Comparison of ENCODE assay signal across 8 cellular contexts in genomic region chr19:19191920-19192882, GRCh38. TPM values are rescaled to one million over a fixed set of nuclear protein-coding genes. Genes with fewer than 3 reads are reported as not detected.
A peak's percentile ranks its signal among the peaks of the same experiment; 100 is the strongest.
DNase-seq lines count a peak whose midpoint lies in the region; ATAC-seq and TF ChIP-seq lines count a peak whose summit lies in the region.

BORCS8 (minus strand) TSS chr19:19192152; CDS start chr19:19192117, 35 bp downstream.
RFXANK (plus strand) TSS chr19:19192258; CDS start chr19:19193947, 1,689 bp downstream.

- H3K9me3 Mint-ChIP-seq in activated naive CD8-positive, alpha-beta T cell treated with anti-CD3 and anti-CD28 coated beads, Interleukin-2, amount 50 U/mL, for 24 hours: no peaks in the 10 kb centered on the region

- intact Hi-C loops in Right ventricle myocardium inferior (cut with DNase I) (loop anchor here (1.0 to 10.0 kb wide), 2 partner anchors 129 to 133 kb away; partner anchors contain the start of genes MAU2, SLC25A42 and SUGP1), ovary (cut with DNase I) (no loop called here), thyroid gland (cut with DNase I) (no loop called here)

- H3K4me3 ChIP-seq in GM12865 (ENCODE audit: low read depth, low read length) (peak within 1 kb of the TSS; percentile 100), ovary (peak within 1 kb of the TSS; percentile 99), thyroid gland (replicated peaks in 1 of 3) (peak within 1 kb of the TSS; percentile 84 to 93 (median 88))

- ATAC-seq in HG02763 (IDR thresholded peaks at IDR 0.05; ENCODE audit: unreplicated experiment) (peak; percentile 84), Right ventricle myocardium inferior (peak; percentile 98)
- ATAC-seq in activated naive CD8-positive, alpha-beta T cell treated with anti-CD3 and anti-CD28 coated beads, Interleukin-2, amount 50 U/mL, for 24 hours: peak; percentile 87

- no peaks in the 10 kb centered on the region for H3K9me3 ChIP-seq in ovary
- H3K9me3 ChIP-seq in thyroid gland: no peaks in the 10 kb centered on the region

- TF ChIP-seq POLR2A in ovary (IDR thresholded peaks at IDR 0.05): peak; percentile 52
- peak; percentile 30 to 41 for TF ChIP-seq POLR2A in thyroid gland (IDR thresholded peaks at IDR 0.05)

- H3K36me3 ChIP-seq in ovary (no peaks in the 10 kb centered on the region), thyroid gland (peaks cover 4 to 13% of the 10 kb centered on the region in 2 donors)

- H3K27ac Mint-ChIP-seq in activated naive CD8-positive, alpha-beta T cell treated with anti-CD3 and anti-CD28 coated beads, Interleukin-2, amount 50 U/mL, for 24 hours: peak within 1 kb of the TSS; percentile 97

- DNase-seq in GM12865 (ENCODE audit: low read depth) (peak; percentile 99), NCI-H1417 treated with DMSO at 0.1 percent for 48 hours (lab: John Stamatoyannopoulos, UW) (peak; percentile 98), SW480 (ENCODE audit: low spot score) (peak; percentile 99), Right ventricle myocardium inferior (ENCODE audit: missing footprints) (peak; percentile 99), ovary (peak; percentile 99 to 100 (median 99)), thyroid gland (peak; percentile 100)
- DNase-seq in activated naive CD8-positive, alpha-beta T cell treated with anti-CD3 and anti-CD28 coated beads, Interleukin-2, amount 50 U/mL, for 24 hours: peak; percentile 99

- peaks cover 45% of the 10 kb centered on the region for H3K4me1 Mint-ChIP-seq in activated naive CD8-positive, alpha-beta T cell treated with anti-CD3 and anti-CD28 coated beads, Interleukin-2, amount 50 U/mL, for 24 hours

- 0% methylated on average over 66 of the region's 66 CpGs for WGBS in ovary, 3 donors
- 0 to 1% methylated on average over 31 to 51 of the region's 66 CpGs for WGBS in thyroid gland, 2 donors

- H3K36me3 Mint-ChIP-seq in activated naive CD8-positive, alpha-beta T cell treated with anti-CD3 and anti-CD28 coated beads, Interleukin-2, amount 50 U/mL, for 24 hours (ENCODE audit: low read depth): peaks cover 5% of the 10 kb centered on the region

- H3K27me3 ChIP-seq in ovary (no peaks in the 10 kb centered on the region), thyroid gland (no peaks in the 10 kb centered on the region)

- H3K4me1 ChIP-seq in ovary (ENCODE audit: insufficient read depth) (peaks cover 4% of the 10 kb centered on the region), thyroid gland (peaks cover 34 to 41% of the 10 kb centered on the region in 2 donors)

- H3K27me3 Mint-ChIP-seq in activated naive CD8-positive, alpha-beta T cell treated with anti-CD3 and anti-CD28 coated beads, Interleukin-2, amount 50 U/mL, for 24 hours: no peaks in the 10 kb centered on the region

- H3K27ac ChIP-seq in ovary (peak within 1 kb of the TSS; percentile 90 to 93), thyroid gland (peak within 1 kb of the TSS; percentile 99 to 100 (median 99))

- peak within 1 kb of the TSS; percentile 97 for H3K4me3 Mint-ChIP-seq in activated naive CD8-positive, alpha-beta T cell treated with anti-CD3 and anti-CD28 coated beads, Interleukin-2, amount 50 U/mL, for 24 hours

- TF ChIP-seq EP300 in ovary (IDR thresholded peaks at IDR 0.05): no peak

- no peak for TF ChIP-seq CTCF in GM12865 (IDR thresholded peaks at IDR 0.05; ENCODE audit: insufficient read depth, low read depth, low read length, missing control alignments)
- no peak for TF ChIP-seq CTCF in ovary (IDR thresholded peaks at IDR 0.05)
- TF ChIP-seq CTCF in thyroid gland (IDR thresholded peaks at IDR 0.05): peak in 1 of 6 experiments; percentile 7

RNA-seq across cellular contexts. Expression of gene BORCS8, which starts in this region (rescaled TPM):
- total RNA-seq in Right ventricle myocardium inferior: 19.5 TPM
- total RNA-seq in ovary: 10 to 100 TPM in 6 of 7 donors, 1 to 10 TPM in 1; 5.4 to 19.0 (median 16.6) TPM
- 10 to 100 TPM in 1 of 2 donors, 1 to 10 TPM in 1; 5.7 to 13.1 TPM for polyA plus RNA-seq in ovary
- 10 to 100 TPM; 15.4 to 38.7 (median 18.2) TPM for total RNA-seq in thyroid gland

RNA-seq across cellular contexts. Expression of gene RFXANK, which starts in this region (rescaled TPM):
- total RNA-seq in Right ventricle myocardium inferior (39.9 TPM), ovary (10 to 100 TPM; 40.4 to 67.2 (median 58.4) TPM), thyroid gland (10 to 100 TPM; 32.5 to 87.8 (median 57.0) TPM)
- polyA plus RNA-seq in ovary: 10 to 100 TPM in 1 of 2 donors, 1 to 10 TPM in 1; 9.7 to 59.2 TPM

Comparison
In these comparisons a context has a peak if more than half of its experiments do, and no peak if none do; other contexts are left out.
1. Peak in every context shown above with its lines: DNase-seq, ATAC-seq, H3K4me3 ChIP-seq and H3K27ac ChIP-seq.